8 cellular contexts compared by ENCODE assay signal in the genomic region with DNA sequence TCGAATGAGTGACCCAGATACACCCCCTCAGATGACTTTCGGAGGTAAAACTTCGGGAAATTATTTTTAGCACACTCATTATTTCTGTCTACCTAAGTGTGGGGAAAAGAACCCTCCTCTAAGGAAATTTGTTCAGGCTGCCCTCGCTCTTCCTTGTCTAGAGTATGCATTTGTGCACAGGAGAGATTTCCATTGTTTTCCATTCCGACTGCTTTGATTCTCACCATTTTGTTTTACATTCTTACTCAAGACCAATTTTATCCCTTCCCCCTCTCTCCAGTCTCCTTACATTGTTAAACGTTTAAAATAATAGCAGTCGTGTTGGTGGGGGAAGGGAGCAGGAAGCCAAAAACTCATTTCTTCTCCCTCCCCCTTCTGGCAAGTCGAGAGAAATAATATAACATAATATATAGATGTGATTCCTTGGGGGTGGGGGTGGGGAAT. TPM values are rescaled to one million over a fixed set of nuclear protein-coding genes. Genes with fewer than 3 reads are reported as not detected.
DNase-seq lines count a peak whose midpoint lies in the region; ATAC-seq and TF ChIP-seq lines count a peak whose summit lies in the region.

No MANE protein-coding gene starts in this region.

- H3K79me2 ChIP-seq in ACC112 (ENCODE audit: control insufficient read depth, insufficient read depth, low read length, unreplicated experiment) (peaks cover 30% of the 10 kb centered on the region), mammary epithelial cell (ENCODE audit: insufficient read depth, low read length) (peaks cover 40% of the 10 kb centered on the region)

- in situ Hi-C loops in mammary epithelial cell (cut with MboI; ENCODE audit: low sequenced_read_pairs in 2 of 2) = no loop called here

- peak overlapping the region; percentile 91 for H3K4me3 ChIP-seq in ACC112 (ENCODE audit: low read depth, low read length)
- H3K4me3 ChIP-seq in HUES6 (ENCODE audit: low read depth, low read length) = peak overlapping the region; percentile 85
- H3K4me3 ChIP-seq in mammary epithelial cell (replicated peaks in 1 of 3; ENCODE audit: insufficient read depth in 1 of 3, low read depth in 2 of 3, low read length in 3 of 3) = peak overlapping the region; percentile 80 to 91 (median 90)
- peak overlapping the region; percentile 68 for H3K4me3 ChIP-seq in mononuclear cell (ENCODE audit: low read length)

- dilution Hi-C loops in mammary epithelial cell (cut with HindIII; ENCODE audit: low sequenced_read_pairs) = no loop called here

- H3K36me3 ChIP-seq in ACC112 (ENCODE audit: insufficient read depth, low read length) (no peaks in the 10 kb centered on the region), HUES6 (ENCODE audit: control insufficient read depth, insufficient read depth, low read length) (peaks cover 6% of the 10 kb centered on the region), mammary epithelial cell (ENCODE audit: insufficient read depth, low read length) (peaks cover 11% of the 10 kb centered on the region)

- peaks cover 39% of the 10 kb centered on the region for H3K4me1 ChIP-seq in ACC112 (ENCODE audit: control insufficient read depth, insufficient read depth, low read length, unreplicated experiment)
- peaks cover 33% of the 10 kb centered on the region for H3K4me1 ChIP-seq in HUES6 (ENCODE audit: control insufficient read depth, insufficient read depth, low read length)
- peaks cover 44% of the 10 kb centered on the region for H3K4me1 ChIP-seq in mammary epithelial cell (ENCODE audit: insufficient read depth, low read length)
- peaks cover 69% of the 10 kb centered on the region for H3K4me1 ChIP-seq in mononuclear cell (ENCODE audit: insufficient read depth, low read length)

- peak overlapping the region; percentile 100 for H3K4me2 ChIP-seq in mammary epithelial cell (ENCODE audit: insufficient read depth, low read depth, low read length)

- H2AFZ ChIP-seq in ACC112 (ENCODE audit: low read length, unreplicated experiment) (no peak overlapping the region), mammary epithelial cell (ENCODE audit: low read depth, low read length) (peak overlapping the region; percentile 87)

- H3K9ac ChIP-seq in HUES6 (ENCODE audit: low read length) (peak overlapping the region; percentile 12), mammary epithelial cell (ENCODE audit: insufficient read depth, low read length) (peak overlapping the region; percentile 63)

- BruUV-seq in mammary epithelial cell (replicated peaks; lab: Mats Ljungman, UMichigan) = no TSS peak

- DNase-seq in mammary epithelial cell (no peak), NCI-H345 (lab: John Stamatoyannopoulos, UW) (no peak), posterior vena cava (ENCODE audit: low spot score) (no peak)

- ATAC-seq in HG02798 (IDR thresholded peaks at IDR 0.05; ENCODE audit: poor library complexity, unreplicated experiment) (no peak), HG02588 (IDR thresholded peaks at IDR 0.05; ENCODE audit: unreplicated experiment) (no peak)

- H3K9me3 ChIP-seq in HUES6 (ENCODE audit: control insufficient read depth, insufficient read depth, low read depth, low read length) = no peaks in the 10 kb centered on the region
- H3K9me3 ChIP-seq in mammary epithelial cell (replicated peaks; ENCODE audit: insufficient read depth, low read length) = no peaks in the 10 kb centered on the region
- H3K9me3 ChIP-seq in mononuclear cell (ENCODE audit: low read depth, low read length) = no peaks in the 10 kb centered on the region

- TF ChIP-seq CTCF in mammary epithelial cell (conservative IDR thresholded peaks at IDR 0.05 in 1 of 2, IDR thresholded peaks at IDR 0.05 in 1 of 2; ENCODE audit: extremely low read depth in 1 of 2, insufficient read depth in 1 of 2, low read depth in 1 of 2, low read length in 2 of 2) = peak in 1 of 2 donors; percentile 12

- CTCF ChIA-PET in mammary epithelial cell (lab: Charles Lee; ENCODE audit: low non-redundant PET) = no interaction called here

- no peaks in the 10 kb centered on the region for H4K20me1 ChIP-seq in mammary epithelial cell (ENCODE audit: insufficient read depth, low read length)

- H3K27ac ChIP-seq in ACC112 (ENCODE audit: low read depth, low read length) = peak overlapping the region; percentile 83
- H3K27ac ChIP-seq in HUES6 (ENCODE audit: low read depth, low read length) = no peak overlapping the region
- H3K27ac ChIP-seq in mammary epithelial cell (ENCODE audit: insufficient read depth, low read depth, low read length) = peak overlapping the region; percentile 68

- WGBS in mammary epithelial cell (ENCODE audit: low coverage, missing lambda C conversion rate) = 4% methylated on average over 8 of the region's 8 CpGs

- intact Hi-C loops in mammary epithelial cell (cut with micrococcal nuclease) = loop anchor here (2.0 kb wide), 1 partner anchor 18 kb away; no protein-coding TSS in a partner anchor
- intact Hi-C loops in posterior vena cava (cut with DNase I) = no loop called here

- no peaks in the 10 kb centered on the region for H3K27me3 ChIP-seq in ACC112 (ENCODE audit: insufficient read depth, low read length)
- H3K27me3 ChIP-seq in HUES6 (ENCODE audit: control insufficient read depth, insufficient read depth, low read length) = peaks cover 12% of the 10 kb centered on the region; the same call in 1 of the 2 replicates
- H3K27me3 ChIP-seq in mammary epithelial cell (ENCODE audit: insufficient read depth, low read length) = no peaks in the 10 kb centered on the region
- no peaks in the 10 kb centered on the region for H3K27me3 ChIP-seq in mononuclear cell (ENCODE audit: insufficient read depth, low read length)

RNA-seq across cellular contexts. Expression of a gene that starts 1.5 kb away (rescaled TPM):
- total RNA-seq in mammary epithelial cell (10 to 100 TPM; 28.8 to 87.5 TPM), mononuclear cell (96.4 TPM), posterior vena cava (100 to 1,000 TPM in 1 of 2 donors, 10 to 100 TPM in 1; 67.4 to 105 TPM)
- 22.0 TPM for polyA plus RNA-seq in mammary epithelial cell
- polyA minus RNA-seq in mammary epithelial cell = 76.1 TPM

RNA-seq across cellular contexts. Expression of a gene that starts 29.0 kb away (rescaled TPM):
- total RNA-seq in mammary epithelial cell (1 to 10 TPM; 5.2 to 6.4 TPM), mononuclear cell (2.4 TPM), posterior vena cava (1 to 10 TPM; 1.1 to 1.5 TPM)
- polyA plus RNA-seq in mammary epithelial cell = 5.3 TPM
- 4.2 TPM for polyA minus RNA-seq in mammary epithelial cell

RNA-seq across cellular contexts. Expression of a gene that starts 29.3 kb away (rescaled TPM):
- total RNA-seq in mammary epithelial cell = 10 to 100 TPM; 14.1 to 15.2 TPM
- 8.2 TPM for polyA plus RNA-seq in mammary epithelial cell
- 25.7 TPM for polyA minus RNA-seq in mammary epithelial cell
- 8.8 TPM for total RNA-seq in mononuclear cell
- 1 to 10 TPM; 8.9 TPM for total RNA-seq in posterior vena cava

RNA-seq across cellular contexts. Expression of a gene that starts 29.7 kb away (rescaled TPM):
- total RNA-seq in mammary epithelial cell (10 to 100 TPM; 28.2 to 81.5 TPM), mononuclear cell (14.0 TPM), posterior vena cava (10 to 100 TPM; 65.2 to 79.7 TPM)
- polyA plus RNA-seq in mammary epithelial cell = 99.4 TPM
- 11.0 TPM for polyA minus RNA-seq in mammary epithelial cell

RNA-seq across cellular contexts. Expression of a gene that starts 32.2 kb away (rescaled TPM):
- total RNA-seq in mammary epithelial cell = 1 to 10 TPM in 1 of 2 donors, under 1 TPM in 1; 0.17 to 2.3 TPM
- 0.15 TPM for polyA plus RNA-seq in mammary epithelial cell
- not detected for polyA minus RNA-seq in mammary epithelial cell
- total RNA-seq in mononuclear cell = 8.5 TPM
- total RNA-seq in posterior vena cava = 10 to 100 TPM; 17.5 to 26.1 TPM
